8 cellular contexts compared by ENCODE assay signal in genomic region chr3:11719406-11720219, GRCh38.
DNase-seq lines count a peak whose midpoint lies in the region; ATAC-seq, FAIRE-seq and TF ChIP-seq lines count a peak whose summit lies in the region.

No MANE protein-coding gene starts in this region.

- POLR2A ChIA-PET in activated CD4-positive, alpha-beta T cell treated with anti-CD3 and anti-CD28 coated beads for 36 hours (lab: Charles Lee): no interaction called here

- intact Hi-C loops in activated CD4-positive, alpha-beta T cell treated with anti-CD3 and anti-CD28 coated beads for 36 hours (cut with DNase I, micrococcal nuclease): loop anchor here (1.0 to 5.0 kb wide), 10 partner anchors 48 to 765 kb away; partner anchors contain the start of genes TAMM41 (in 2 of the 2), VGLL4 (in 2 of the 2), ATG7 (in 1 of the 2) and TSEN2 (in 1 of the 2)

- peak; percentile 75 for DNase-seq in GM12892 (ENCODE audit: insufficient read length)
- peak; percentile 57 for DNase-seq in NCI-H146 treated with DMSO at 0.1 percent for 48 hours (lab: John Stamatoyannopoulos, UW; ENCODE audit: unreplicated experiment)
- peak; percentile 86 for DNase-seq in activated CD4-positive, alpha-beta T cell treated with anti-CD3 and anti-CD28 coated beads for 36 hours
- peak; percentile 94 for DNase-seq in chondrocyte (ENCODE audit: low spot score)
- peak; percentile 82 for DNase-seq in kidney glomerular epithelial cell (lab: John Stamatoyannopoulos, UW)
- DNase-seq in stimulated activated CD4-positive, alpha-beta T cell treated with anti-CD3 and anti-CD28 coated beads, Interleukin-15, amount 100 ng/mL, for 48 hours (ENCODE audit: low read depth in 2 of 2): peak; percentile 15 to 62

- H3K4me3 Mint-ChIP-seq in activated CD4-positive, alpha-beta T cell treated with anti-CD3 and anti-CD28 coated beads for 36 hours: peak overlapping the region; percentile 91
- peak overlapping the region; percentile 91 for H3K4me3 Mint-ChIP-seq in chondrocyte (ENCODE audit: unreplicated experiment)

- H3K4me1 Mint-ChIP-seq in activated CD4-positive, alpha-beta T cell treated with anti-CD3 and anti-CD28 coated beads for 36 hours: peaks cover 23% of the 10 kb centered on the region
- peaks cover 45% of the 10 kb centered on the region for H3K4me1 Mint-ChIP-seq in chondrocyte (ENCODE audit: low read depth)

- CTCF ChIA-PET in activated CD4-positive, alpha-beta T cell treated with anti-CD3 and anti-CD28 coated beads for 36 hours (lab: Charles Lee): interaction anchor here (0.6 kb wide), 1 partner anchor 245 kb away, joined by 4 read pairs; no protein-coding TSS in a partner anchor

- FAIRE-seq in GM12892 (lab: Jason Lieb, UNC): peak; percentile 71

- no peak overlapping the region for H3K27ac Mint-ChIP-seq in activated CD4-positive, alpha-beta T cell treated with anti-CD3 and anti-CD28 coated beads for 36 hours
- H3K27ac Mint-ChIP-seq in chondrocyte (ENCODE audit: unreplicated experiment): peak overlapping the region; percentile 82

- ATAC-seq in HG02623 (IDR thresholded peaks at IDR 0.05; ENCODE audit: unreplicated experiment): peak; percentile 69
- ATAC-seq in activated CD4-positive, alpha-beta T cell treated with anti-CD3 and anti-CD28 coated beads for 36 hours: peak; percentile 64
- ATAC-seq in HG02840 (IDR thresholded peaks at IDR 0.05; ENCODE audit: low FRiP score, unreplicated experiment): no peak

- H3K36me3 Mint-ChIP-seq in activated CD4-positive, alpha-beta T cell treated with anti-CD3 and anti-CD28 coated beads for 36 hours (ENCODE audit: low read depth): no peaks in the 10 kb centered on the region
- no peaks in the 10 kb centered on the region for H3K36me3 Mint-ChIP-seq in chondrocyte (ENCODE audit: low read depth)

- TF ChIP-seq CTCF in chondrocyte (IDR thresholded peaks at IDR 0.05): no peak

- H3K27me3 Mint-ChIP-seq in activated CD4-positive, alpha-beta T cell treated with anti-CD3 and anti-CD28 coated beads for 36 hours: peaks cover 11% of the 10 kb centered on the region
- H3K27me3 Mint-ChIP-seq in chondrocyte (ENCODE audit: low read depth): peaks cover 4% of the 10 kb centered on the region

- TF ChIP-seq POLR2A in GM12892 (IDR thresholded peaks at IDR 0.05; ENCODE audit: low read depth, low read length): no peak

- no peaks in the 10 kb centered on the region for H3K9me3 Mint-ChIP-seq in activated CD4-positive, alpha-beta T cell treated with anti-CD3 and anti-CD28 coated beads for 36 hours (ENCODE audit: low read depth)
- no peaks in the 10 kb centered on the region for H3K9me3 Mint-ChIP-seq in chondrocyte (ENCODE audit: low read depth)

Comparison
In these comparisons a context has a peak if more than half of its experiments do, and no peak if none do; other contexts are left out.
1. DNase-seq: peak in every context shown above with its lines; median percentile 94 in chondrocyte; 86 in activated CD4-positive, alpha-beta T cell treated with anti-CD3 and anti-CD28 coated beads for 36 hours; 82 in kidney glomerular epithelial cell; 75 in GM12892; 57 in NCI-H146 treated with DMSO at 0.1 percent for 48 hours; 38 in stimulated activated CD4-positive, alpha-beta T cell treated with anti-CD3 and anti-CD28 coated beads, Interleukin-15, amount 100 ng/mL, for 48 hours.